22 cellular contexts compared by ENCODE assay signal in the genomic region with DNA sequence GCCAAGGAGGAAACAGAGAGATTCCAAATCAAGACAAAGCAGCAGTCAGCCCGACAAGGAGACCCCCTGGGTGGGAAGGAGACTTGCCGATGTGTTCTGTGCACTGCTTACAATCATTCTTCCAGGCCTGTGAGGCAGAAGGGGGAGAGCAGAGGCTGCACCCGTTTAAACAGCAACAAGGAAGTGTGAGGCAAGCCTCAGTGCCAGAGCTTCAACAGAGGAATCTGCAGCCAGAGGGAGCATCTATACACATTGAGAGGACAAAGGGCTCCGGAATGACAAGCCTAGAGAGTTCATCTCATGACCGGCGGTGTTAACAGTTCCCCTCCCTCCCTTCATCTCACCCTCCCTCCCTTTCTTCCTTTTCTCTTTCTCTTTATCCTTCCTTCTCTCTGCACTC.
DNase-seq lines count a peak whose midpoint lies in the region; ATAC-seq and TF ChIP-seq lines count a peak whose summit lies in the region.
"Had no signal": no experiment of that assay in that cellular context is flagged by ENCODE, and none has a peak within 500 bp of the region (broad histone marks: within the 10 kb centered on the region; RNA-seq: fewer than 3 reads in every experiment).

No MANE protein-coding gene starts in this region.

- H3K27ac ChIP-seq in neural cell (ENCODE audit: low read length), result no peak overlapping the region
- H3K27ac ChIP-seq: adrenal gland had no signal

- ATAC-seq in left ventricle myocardium superior (peak; percentile 55), GM21723 (IDR thresholded peaks at IDR 0.05; ENCODE audit: unreplicated experiment) (no peak)
- ATAC-seq: activated T-cell treated with anti-CD3 and anti-CD28 coated beads, Interleukin-2, amount 50 U/mL, for 4 hours; stimulated activated memory B cell treated with anti-CD40 and anti-IgM and Interleukin-4, amounts not matched to agents 10 μg/mL and 1 μg/mL and 100 μg/mL, for 72 hours had no signal

- H3K4me1 ChIP-seq in ES-I3 (ENCODE audit: insufficient read depth, low read length) (0 out of 2 replicates have a peak, but pooled peaks cover 7% of the 10 kb centered on the region), Loucy (ENCODE audit: insufficient read depth, low read length, poor library complexity, severe bottlenecking) (peaks cover 8% of the 10 kb centered on the region)

- H3F3A ChIP-seq in Loucy (ENCODE audit: low read depth) (no peaks in the 10 kb centered on the region), neural cell (ENCODE audit: insufficient read depth, low read length, poor library complexity, severe bottlenecking) (no peaks in the 10 kb centered on the region)

- H3K27me3 ChIP-seq in Loucy (ENCODE audit: insufficient read depth, low read length, poor library complexity, severe bottlenecking) (no peaks in the 10 kb centered on the region), neural cell (ENCODE audit: insufficient read depth, low read depth, low read length) (no peaks in the 10 kb centered on the region)
- H3K27me3 ChIP-seq: adrenal gland had no signal

- DNase-seq in left ventricle myocardium superior, result no peak
- no peak for DNase-seq in NCI-H526 treated with DMSO at 0.1 percent for 48 hours (lab: John Stamatoyannopoulos, UW)
- DNase-seq in cerebellar cortex (ENCODE audit: low spot score), result no peak
- DNase-seq: activated CD4-positive, alpha-beta T cell treated with anti-CD3 and anti-CD28 coated beads for 48 hours; activated naive CD4-positive, alpha-beta T cell; activated T-cell treated with anti-CD3 and anti-CD28 coated beads, Interleukin-2, amount 50 U/mL, for 4 hours; adrenal gland; C1 segment of cervical spinal cord; Calu3; effector CD4-positive, alpha-beta T cell; KG1; NCI-H146; NCI-H524 treated with DMSO at 0.1 percent for 48 hours; nucleus accumbens; RPMI8226; SK-N-SH; stimulated activated CD4-positive, alpha-beta T cell treated with anti-CD3 and anti-CD28 coated beads, Interleukin-4, amount 100 ng/mL, for 1 hour had no signal

- H2AFZ ChIP-seq in Loucy (ENCODE audit: low read length), result peak overlapping the region; percentile 80
- H2AFZ ChIP-seq in neural cell (ENCODE audit: low read depth, low read length), result peak overlapping the region; percentile 36

- TF ChIP-seq CTCF in Loucy (conservative IDR thresholded peaks at IDR 0.05; ENCODE audit: low read length) (no peak), neural cell (IDR thresholded peaks at IDR 0.05; ENCODE audit: poor library complexity, severe bottlenecking) (peak; percentile 51)

- H4K20me1 ChIP-seq in Loucy (ENCODE audit: insufficient read depth, low read length, poor library complexity, severe bottlenecking) (no peaks in the 10 kb centered on the region), neural cell (ENCODE audit: insufficient read depth) (no peaks in the 10 kb centered on the region)

- TF ChIP-seq EP300 in neural cell (conservative IDR thresholded peaks at IDR 0.05; ENCODE audit: poor library complexity, severe bottlenecking), result no peak

- H3K36me3 ChIP-seq in ES-I3 (ENCODE audit: insufficient read depth, low read length) (no peaks in the 10 kb centered on the region), Loucy (ENCODE audit: insufficient read depth, low read length) (no peaks in the 10 kb centered on the region), neural cell (ENCODE audit: insufficient read depth, low read length) (no peaks in the 10 kb centered on the region)
- H3K36me3 ChIP-seq: adrenal gland had no signal

- H3K9me3 ChIP-seq in ES-I3 (ENCODE audit: control insufficient read depth, insufficient read depth, low read length), result peaks cover 6% of the 10 kb centered on the region
- H3K9me3 ChIP-seq in Loucy (ENCODE audit: insufficient read depth, low read depth, low read length), result no peaks in the 10 kb centered on the region
- H3K9me3 ChIP-seq in neural cell (ENCODE audit: low read length), result no peaks in the 10 kb centered on the region
- H3K9me3 ChIP-seq: adrenal gland, SK-N-SH had no signal

- H3K9ac ChIP-seq in ES-I3 (ENCODE audit: low read depth, low read length) (peak overlapping the region; percentile 45), Loucy (ENCODE audit: low read depth, low read length, poor library complexity, severe bottlenecking) (no peak overlapping the region), neural cell (ENCODE audit: low read length) (no peak overlapping the region)
- H3K9ac ChIP-seq: SK-N-SH had no signal

- TF ChIP-seq RAD21 in neural cell (conservative IDR thresholded peaks at IDR 0.05), result peak; percentile 56

- intact Hi-C loops in left ventricle myocardium superior (cut with micrococcal nuclease), result no loop called here

- H3K4me3 ChIP-seq in Loucy (ENCODE audit: low read length, poor library complexity, severe bottlenecking) (no peak overlapping the region), neural cell (ENCODE audit: low read length) (no peak overlapping the region)
- H3K4me3 ChIP-seq: adrenal gland had no signal

- H3K79me2 ChIP-seq in Loucy (ENCODE audit: insufficient read depth, low read length), result no peaks in the 10 kb centered on the region
- no peaks in the 10 kb centered on the region for H3K79me2 ChIP-seq in neural cell (replicated peaks; ENCODE audit: insufficient read depth, low read length)

- no peak overlapping the region for H3K4me2 ChIP-seq in Loucy (ENCODE audit: low read depth, low read length, poor library complexity, severe bottlenecking)
- H3K4me2 ChIP-seq in neural cell (ENCODE audit: low read length), result no peak overlapping the region
- H3K4me2 ChIP-seq: SK-N-SH had no signal

- H3K9me2 ChIP-seq in Loucy (replicated peaks; ENCODE audit: low read depth, low read length), result no peaks in the 10 kb centered on the region
- no peaks in the 10 kb centered on the region for H3K9me2 ChIP-seq in neural cell (ENCODE audit: insufficient read depth, low read length)
- H3K9me2 ChIP-seq: SK-N-SH had no signal

TF ChIP-seq in neural cell, 6 proteins besides CTCF, POLR2A, EP300 and RAD21:
- no peak for TF ChIP-seq TAF1 (IDR thresholded peaks at IDR 0.05; ENCODE audit: low read depth)
- TF ChIP-seq SMC3 (conservative IDR thresholded peaks at IDR 0.05; ENCODE audit: poor library complexity), result peak; percentile 59
